In the genomic region with DNA sequence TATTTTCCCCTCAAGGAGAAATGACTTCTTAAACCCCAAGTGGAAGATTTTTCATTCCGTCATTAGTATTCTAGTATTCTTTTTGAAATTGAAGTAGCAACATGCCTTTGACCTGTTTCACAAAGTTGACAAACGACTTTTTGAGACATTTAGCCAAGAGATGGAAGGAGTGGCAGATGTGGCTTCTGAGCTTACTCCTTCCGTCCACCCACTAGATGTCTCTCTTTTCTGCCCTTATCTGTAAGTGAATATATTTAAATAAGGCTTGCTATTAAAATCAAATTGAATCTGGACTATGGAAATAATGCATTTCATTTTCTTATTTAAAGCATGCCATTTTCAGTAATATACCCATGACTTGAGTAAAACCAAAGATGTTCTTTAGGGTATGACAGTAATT, we compare ENCODE assay signal across 22 cellular contexts.
A peak's percentile ranks its signal among the peaks of the same experiment; 100 is the strongest.
DNase-seq lines count a peak whose midpoint lies in the region; ATAC-seq, FAIRE-seq and TF ChIP-seq lines count a peak whose summit lies in the region.
"Had no signal": no experiment of that assay in that cellular context is flagged by ENCODE, and none has a peak within 500 bp of the region (broad histone marks: within the 10 kb centered on the region; RNA-seq: fewer than 3 reads in every experiment).

No MANE protein-coding gene starts in this region.

- H3K4me3 ChIP-seq in GM23338: no peak overlapping the region
- no peak overlapping the region for H3K4me3 ChIP-seq in GM12878
- H3K4me3 ChIP-seq in trophoblast cell (ENCODE audit: low read depth, low read length): no peak overlapping the region
- H3K4me3 ChIP-seq: breast epithelium, SJCRH30, testis had no signal

- no peak overlapping the region for H3K23ac ChIP-seq in trophoblast cell (ENCODE audit: low read length)

- no peak for TF ChIP-seq EP300 in GM12878 (IDR thresholded peaks at IDR 0.05; ENCODE audit: borderline replicate concordance in 1 of 2, control insufficient read depth in 1 of 2, low read depth in 2 of 2, low read length in 2 of 2)

- H3K9ac ChIP-seq in GM12878 (ENCODE audit: control insufficient read depth, insufficient read depth, low read length): no peak overlapping the region
- H3K9ac ChIP-seq in trophoblast cell (ENCODE audit: low read length): no peak overlapping the region

- TF ChIP-seq RAD21 in GM12878 (IDR thresholded peaks at IDR 0.05; ENCODE audit: insufficient read depth, low read depth, low read length): no peak

- H4K20me1 ChIP-seq in GM23338 (replicated peaks; ENCODE audit: insufficient read depth): peaks cover 6% of the 10 kb centered on the region
- H4K20me1 ChIP-seq in GM12878 (ENCODE audit: control insufficient read depth, insufficient read depth): no peaks in the 10 kb centered on the region

- H3K36me3 Mint-ChIP-seq in GM23338 (ENCODE audit: low read depth) (no peaks in the 10 kb centered on the region), immature natural killer cell (peaks cover 0 to 3% (median 0%) of the 10 kb centered on the region in 3 donors)

- H3K79me2 ChIP-seq in GM23338 (replicated peaks; ENCODE audit: insufficient read depth) (no peaks in the 10 kb centered on the region), GM12878 (ENCODE audit: control insufficient read depth, insufficient read depth, low read length) (no peaks in the 10 kb centered on the region), trophoblast cell (ENCODE audit: control insufficient read depth, insufficient read depth, low read length, poor library complexity) (no peaks in the 10 kb centered on the region)

- TF ChIP-seq POLR2A in GM12878 (IDR thresholded peaks at IDR 0.05; ENCODE audit: low read depth, low read length): no peak

- FAIRE-seq in GM12878 (lab: Jason Lieb, UNC) (no peak), RCC 7860 (lab: Jason Lieb, UNC) (no peak)

- H2AFZ ChIP-seq in GM23338 (no peak overlapping the region), GM12878 (ENCODE audit: control insufficient read depth, low read depth, low read length) (no peak overlapping the region), trophoblast cell (ENCODE audit: insufficient read depth, low read length, poor library complexity) (no peak overlapping the region)

- no peak overlapping the region for H4K12ac ChIP-seq in trophoblast cell (ENCODE audit: low read depth, low read length)

- DNase-seq in DMS53 (lab: John Stamatoyannopoulos, UW) (peak; percentile 17), DMS53 treated with DMSO at 0.1 percent for 48 hours (lab: John Stamatoyannopoulos, UW; ENCODE audit: unreplicated experiment) (no peak), GM23338 (ENCODE audit: low spot score) (no peak), GM12878 (ENCODE audit: low read depth, low spot score) (no peak), trophoblast cell (peak; percentile 39 to 88), immature natural killer cell (no peak), SW480 (ENCODE audit: low spot score) (no peak), RCC 7860 (ENCODE audit: low spot score) (no peak)
- DNase-seq: 8988T; activated naive CD4-positive, alpha-beta T cell treated with anti-CD3 and anti-CD28 coated beads for 36 hours; hippocampal formation; kidney glomerular epithelial cell; midbrain; NCI-H146; NCI-H345; occipital lobe; SJCRH30; stimulated activated CD4-positive, alpha-beta T cell treated with anti-CD3 and anti-CD28 coated beads, Interleukin-4, amount 100 ng/mL, for 1 hour; stimulated activated CD8-positive, alpha-beta memory T cell treated with anti-CD3 and anti-CD28 coated beads, Interleukin-4, amount 100 ng/mL, for 48 hours; T-helper 9 cell; testis had no signal

- no peaks in the 10 kb centered on the region for H3K9me3 ChIP-seq in GM12878 (replicated peaks; ENCODE audit: control insufficient read depth, insufficient read depth, low read length)
- H3K9me3 ChIP-seq in trophoblast cell (ENCODE audit: insufficient read depth, low read depth, low read length): no peaks in the 10 kb centered on the region
- H3K9me3 ChIP-seq: breast epithelium, SJCRH30, testis had no signal

- POLR2A ChIA-PET in GM12878 (lab: Charles Lee): no interaction called here

- in situ Hi-C loops in GM12878 (cut with MboI): no loop called here

- H3K4me3 Mint-ChIP-seq in GM23338 (no peak overlapping the region), immature natural killer cell (no peak overlapping the region)
- H3K4me3 Mint-ChIP-seq: activated naive CD4-positive, alpha-beta T cell treated with anti-CD3 and anti-CD28 coated beads for 36 hours had no signal

- no peaks in the 10 kb centered on the region for H3K27me3 Mint-ChIP-seq in GM23338 (ENCODE audit: insufficient read depth, low read depth, poor library complexity)
- H3K27me3 Mint-ChIP-seq in immature natural killer cell (ENCODE audit: low read depth in 3 of 3): no peaks in the 10 kb centered on the region

- H3K4me1 ChIP-seq in GM23338 (ENCODE audit: insufficient read depth) (no peaks in the 10 kb centered on the region), GM12878 (ENCODE audit: control insufficient read depth, insufficient read depth, low read length) (no peaks in the 10 kb centered on the region), trophoblast cell (ENCODE audit: control insufficient read depth in 1 of 2, insufficient read depth in 2 of 2, low read length in 2 of 2) (no peaks in the 10 kb centered on the region)
- H3K4me1 ChIP-seq: breast epithelium had no signal

- H2BK12ac ChIP-seq in trophoblast cell (ENCODE audit: low read length): no peak overlapping the region

- 77% methylated on average over 3 of the region's 3 CpGs for WGBS in GM12878 (ENCODE audit: insufficient coverage, insufficient replicate concordance, low lambda C conversion rate, missing lambda C conversion rate)
- no CpG with 5 or more reads among the region's 3 CpGs for WGBS in trophoblast cell (ENCODE audit: extremely low coverage, insufficient coverage, insufficient read length)

- ATAC-seq in GM23338 (no peak), GM12878 (no peak)

- H2AK5ac ChIP-seq in trophoblast cell (ENCODE audit: low read length): no peak overlapping the region

- no peaks in the 10 kb centered on the region for H3K9me3 Mint-ChIP-seq in GM23338
- no peaks in the 10 kb centered on the region for H3K9me3 Mint-ChIP-seq in immature natural killer cell
- H3K9me3 Mint-ChIP-seq: activated naive CD4-positive, alpha-beta T cell treated with anti-CD3 and anti-CD28 coated beads for 36 hours had no signal

- H3K27ac ChIP-seq in GM23338 (ENCODE audit: low read depth) (no peak overlapping the region), GM12878 (ENCODE audit: control insufficient read depth, insufficient read depth) (no peak overlapping the region), trophoblast cell (ENCODE audit: low read depth, low read length) (no peak overlapping the region)
- H3K27ac ChIP-seq: breast epithelium, SJCRH30, testis had no signal

- H3K4me1 Mint-ChIP-seq in GM23338: peaks cover 3% of the 10 kb centered on the region; the same call in 2 of the 3 replicates
- peaks cover 13 to 62% of the 10 kb centered on the region in 2 donors for H3K4me1 Mint-ChIP-seq in immature natural killer cell

- intact Hi-C loops in GM12878 (cut with micrococcal nuclease; ENCODE audit: unreplicated experiment): no loop called here

- CTCF ChIA-PET in GM12878 (lab: Yijun Ruan, JAX): interaction anchor here (1.0 to 1.5 kb wide), 5 partner anchors 9 to 87 kb away, joined by 3 to 4 read pairs (median 4); no protein-coding TSS in a partner anchor

- no peaks in the 10 kb centered on the region for H3K79me1 ChIP-seq in trophoblast cell (ENCODE audit: low read length)

- TF ChIP-seq CTCF in GM23338 (conservative IDR thresholded peaks at IDR 0.05; ENCODE audit: low read depth in 2 of 2): peak; percentile 9 to 20; a peak in 1 of 4 replicates
- TF ChIP-seq CTCF in GM12878 (IDR thresholded peaks at IDR 0.05 in 2 of 3, conservative IDR thresholded peaks at IDR 0.05 in 1 of 3; ENCODE audit: control insufficient read depth in 2 of 3, extremely low read depth in 1 of 3, insufficient read depth in 1 of 3, low read depth in 3 of 3, low read length in 3 of 3): no peak

- BruUV-seq in GM12878 (replicated peaks; lab: Mats Ljungman, UMichigan): no TSS peak

- H3K27ac Mint-ChIP-seq in GM23338: no peak overlapping the region
- H3K27ac Mint-ChIP-seq in immature natural killer cell: peak overlapping the region in 1 of 6 donors; percentile 52
- H3K27ac Mint-ChIP-seq: activated naive CD4-positive, alpha-beta T cell treated with anti-CD3 and anti-CD28 coated beads for 36 hours had no signal

- no peak overlapping the region for H3K4ac ChIP-seq in trophoblast cell (ENCODE audit: low read depth, low read length)

- H3K18ac ChIP-seq in trophoblast cell (ENCODE audit: low read length): no peak overlapping the region

- SMC1A ChIA-PET in GM12878 (lab: Charles Lee; ENCODE audit: uncharacterized antibody, unreplicated experiment): interaction anchor here (1.2 kb wide), 1 partner anchor 9 kb away, joined by 4 read pairs; no protein-coding TSS in a partner anchor

- H3F3A ChIP-seq in GM23338 (replicated peaks; ENCODE audit: low read depth): no peaks in the 10 kb centered on the region

- H4K91ac ChIP-seq in trophoblast cell (ENCODE audit: low read depth, low read length): no peak overlapping the region

- RAD21 ChIA-PET in GM12878 (lab: Charles Lee; ENCODE audit: unreplicated experiment): interaction anchor here (1.0 to 1.1 kb wide), 2 partner anchors 67 to 72 kb away, joined by 3 read pairs; no protein-coding TSS in a partner anchor

- no peak overlapping the region for H2BK120ac ChIP-seq in trophoblast cell (ENCODE audit: insufficient read depth, low read length, poor library complexity)

- no peak overlapping the region for H2BK5ac ChIP-seq in trophoblast cell (ENCODE audit: low read depth, low read length, poor library complexity)

- no peaks in the 10 kb centered on the region for H3K27me3 ChIP-seq in GM23338 (ENCODE audit: insufficient read depth)
- no peaks in the 10 kb centered on the region for H3K27me3 ChIP-seq in GM12878 (replicated peaks in 1 of 2; ENCODE audit: control insufficient read depth in 2 of 2, insufficient read depth in 2 of 2, low read length in 1 of 2)
- no peaks in the 10 kb centered on the region for H3K27me3 ChIP-seq in trophoblast cell (ENCODE audit: insufficient read depth, low read length)
- H3K27me3 ChIP-seq: breast epithelium, SJCRH30, testis had no signal

- no peaks in the 10 kb centered on the region for H3K9me2 ChIP-seq in GM23338 (ENCODE audit: insufficient read depth)

- H3K36me3 ChIP-seq in GM23338 (ENCODE audit: insufficient read depth) (no peaks in the 10 kb centered on the region), GM12878 (ENCODE audit: control insufficient read depth in 2 of 2, insufficient read depth in 2 of 2, low read length in 1 of 2) (peaks cover 0 to 6% of the 10 kb centered on the region in 2 experiments; a peak in 2 of 4 replicates), trophoblast cell (ENCODE audit: control insufficient read depth in 1 of 2, insufficient read depth in 2 of 2, low read length in 2 of 2) (no peaks in the 10 kb centered on the region)
- H3K36me3 ChIP-seq: breast epithelium had no signal

- no peak overlapping the region for H3K4me2 ChIP-seq in GM23338
- H3K4me2 ChIP-seq in GM12878 (ENCODE audit: control insufficient read depth, insufficient read depth): no peak overlapping the region
- H3K4me2 ChIP-seq in trophoblast cell (ENCODE audit: low read length): no peak overlapping the region

- no peak overlapping the region for H4K8ac ChIP-seq in trophoblast cell (ENCODE audit: low read depth, low read length)

- H3K14ac ChIP-seq in trophoblast cell (ENCODE audit: low read length): no peak overlapping the region

TF ChIP-seq in GM23338, 12 proteins besides CTCF, POLR2A, EP300 and RAD21 (continues in another document):
- no peak for TF ChIP-seq ZNF114 (CRISPR knock-in tag; IDR thresholded peaks at IDR 0.05)

Comparison
In these comparisons a context has a peak if more than half of its experiments do, and no peak if none do; other contexts are left out.
1. DNase-seq: peak in DMS53 (single experiment) and trophoblast cell (2 of 2); none in DMS53 treated with DMSO at 0.1 percent for 48 hours (single experiment), GM23338 (single experiment), GM12878 (single experiment), immature natural killer cell (0 of 3), SW480 (single experiment) and RCC 7860 (single experiment).
2. CTCF ChIP-seq: peak in GM23338 (2 of 2); none in GM12878 (0 of 3).